Comparison of ENCODE assay signal across 12 cellular contexts in the genomic region with DNA sequence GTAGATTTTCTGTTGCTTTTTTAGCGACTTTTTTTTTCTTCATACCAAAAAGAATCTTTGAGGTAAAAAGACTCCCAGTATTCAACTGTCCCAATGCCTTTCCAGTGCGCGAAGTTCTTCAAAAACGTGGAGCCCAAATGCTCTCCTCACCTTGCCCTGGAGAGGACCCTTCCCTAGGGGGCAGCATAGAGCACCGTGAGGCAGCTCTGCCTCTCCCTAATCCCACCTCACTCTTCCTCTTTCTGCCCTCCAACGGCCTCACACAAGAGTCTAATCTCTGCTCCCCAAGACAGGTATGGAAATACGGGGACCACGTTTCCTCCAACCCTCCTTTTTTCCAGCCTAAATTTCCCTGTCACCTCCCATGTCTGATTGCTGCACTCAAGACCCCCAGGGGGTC.
DNase-seq lines count a peak whose midpoint lies in the region; ATAC-seq and TF ChIP-seq lines count a peak whose summit lies in the region.
"Had no signal": no experiment of that assay in that cellular context is flagged by ENCODE, and none has a peak within 500 bp of the region (broad histone marks: within the 10 kb centered on the region; RNA-seq: fewer than 3 reads in every experiment).

No MANE protein-coding gene starts in this region.

- no peaks in the 10 kb centered on the region for H3K4me1 Mint-ChIP-seq in activated naive CD4-positive, alpha-beta T cell treated with anti-CD3 and anti-CD28 coated beads, Interleukin-2, amount 10 ng/mL, durations not matched to agents 7 days and 5 days
- no peaks in the 10 kb centered on the region for H3K4me1 Mint-ChIP-seq in activated naive CD8-positive, alpha-beta T cell treated with anti-CD3 and anti-CD28 coated beads, Interleukin-2, amount 50 U/mL, for 24 hours
- H3K4me1 Mint-ChIP-seq in osteocyte (ENCODE audit: unreplicated experiment), result no peaks in the 10 kb centered on the region
- H3K4me1 Mint-ChIP-seq in activated T-helper 2 cell treated with anti-CD3 and anti-CD28 coated beads, Interferon-gamma antibody, Interleukin-2, Interleukin-4, amounts not matched to agents 10 μg/mL and 5 μg/mL and 100 μg/mL, durations not matched to agents 14 hours and 24 hours and 36 hours (ENCODE audit: low read depth), result no peaks in the 10 kb centered on the region

- DNase-seq in activated naive CD4-positive, alpha-beta T cell treated with anti-CD3 and anti-CD28 coated beads, Interleukin-2, amount 10 ng/mL, durations not matched to agents 7 days and 5 days, result peak; percentile 27
- no peak for DNase-seq in activated naive CD4-positive, alpha-beta T cell (lab: John Stamatoyannopoulos, UW)
- peak; percentile 1 for DNase-seq in Jurkat, Clone E6-1 (ENCODE audit: low read depth, low spot score)
- peak; percentile 16 for DNase-seq in activated naive CD8-positive, alpha-beta T cell treated with anti-CD3 and anti-CD28 coated beads, Interleukin-2, amount 50 U/mL, for 24 hours
- DNase-seq in osteocyte (ENCODE audit: extremely low spot score, unreplicated experiment) (no peak), glomerular visceral epithelial cell (ENCODE audit: extremely low spot score) (no peak), esophagus muscularis mucosa (ENCODE audit: extremely low spot score) (no peak)
- DNase-seq in activated T-helper 2 cell treated with anti-CD3 and anti-CD28 coated beads, Interferon-gamma antibody, Interleukin-2, Interleukin-4, amounts not matched to agents 10 μg/mL and 5 μg/mL and 100 μg/mL, durations not matched to agents 14 hours and 24 hours and 36 hours (ENCODE audit: low spot score), result no peak
- DNase-seq: DMS79, NCI-H446 treated with DMSO at 0.1 percent for 48 hours, tibial artery had no signal

- H3K27me3 ChIP-seq in esophagus muscularis mucosa, result peaks cover 0 to 34% (median 0%) of the 10 kb centered on the region in 4 donors

- peak; percentile 20 for TF ChIP-seq CTCF in osteocyte (IDR thresholded peaks at IDR 0.05)
- TF ChIP-seq CTCF in esophagus muscularis mucosa (IDR thresholded peaks at IDR 0.05), result no peak

- ATAC-seq in activated naive CD8-positive, alpha-beta T cell treated with anti-CD3 and anti-CD28 coated beads, Interleukin-2, amount 50 U/mL, for 24 hours, result no peak

- no peaks in the 10 kb centered on the region for H3K36me3 ChIP-seq in esophagus muscularis mucosa
- H3K36me3 ChIP-seq: tibial artery had no signal

- no peak for TF ChIP-seq POLR2A in esophagus muscularis mucosa (IDR thresholded peaks at IDR 0.05; ENCODE audit: low read depth)

- no peaks in the 10 kb centered on the region for H3K9me3 Mint-ChIP-seq in activated naive CD4-positive, alpha-beta T cell treated with anti-CD3 and anti-CD28 coated beads, Interleukin-2, amount 10 ng/mL, durations not matched to agents 7 days and 5 days
- H3K9me3 Mint-ChIP-seq in activated naive CD8-positive, alpha-beta T cell treated with anti-CD3 and anti-CD28 coated beads, Interleukin-2, amount 50 U/mL, for 24 hours, result no peaks in the 10 kb centered on the region
- no peaks in the 10 kb centered on the region for H3K9me3 Mint-ChIP-seq in osteocyte (ENCODE audit: unreplicated experiment)
- no peaks in the 10 kb centered on the region for H3K9me3 Mint-ChIP-seq in activated T-helper 2 cell treated with anti-CD3 and anti-CD28 coated beads, Interferon-gamma antibody, Interleukin-2, Interleukin-4, amounts not matched to agents 10 μg/mL and 5 μg/mL and 100 μg/mL, durations not matched to agents 14 hours and 24 hours and 36 hours
- H3K9me3 Mint-ChIP-seq: dendritic cell treated with granulocyte-macrophage colony-stimulating factor and Interleukin-4, amounts not matched to agents 40 ng/mL and 50 ng/mL, for 4 days had no signal

- WGBS in esophagus muscularis mucosa, result 57% methylated on average over 8 of the region's 8 CpGs

- no peaks in the 10 kb centered on the region for H3K9me3 ChIP-seq in esophagus muscularis mucosa
- H3K9me3 ChIP-seq: tibial artery had no signal

- no peaks in the 10 kb centered on the region for H3K4me1 ChIP-seq in esophagus muscularis mucosa
- H3K4me1 ChIP-seq: tibial artery had no signal

- no peak for TF ChIP-seq EP300 in esophagus muscularis mucosa (IDR thresholded peaks at IDR 0.05)

- intact Hi-C loops in esophagus muscularis mucosa (cut with DNase I), result no loop called here
- intact Hi-C loops in activated T-helper 2 cell treated with anti-CD3 and anti-CD28 coated beads, Interferon-gamma antibody, Interleukin-2, Interleukin-4, amounts not matched to agents 10 μg/mL and 5 μg/mL and 100 μg/mL, durations not matched to agents 14 hours and 24 hours and 36 hours (cut with micrococcal nuclease), result no loop called here

- no peak overlapping the region for H3K4me3 Mint-ChIP-seq in activated naive CD4-positive, alpha-beta T cell treated with anti-CD3 and anti-CD28 coated beads, Interleukin-2, amount 10 ng/mL, durations not matched to agents 7 days and 5 days
- no peak overlapping the region for H3K4me3 Mint-ChIP-seq in activated naive CD8-positive, alpha-beta T cell treated with anti-CD3 and anti-CD28 coated beads, Interleukin-2, amount 50 U/mL, for 24 hours
- H3K4me3 Mint-ChIP-seq in osteocyte (ENCODE audit: unreplicated experiment), result no peak overlapping the region
- H3K4me3 Mint-ChIP-seq in activated T-helper 2 cell treated with anti-CD3 and anti-CD28 coated beads, Interferon-gamma antibody, Interleukin-2, Interleukin-4, amounts not matched to agents 10 μg/mL and 5 μg/mL and 100 μg/mL, durations not matched to agents 14 hours and 24 hours and 36 hours (ENCODE audit: low read depth), result no peak overlapping the region
- H3K4me3 Mint-ChIP-seq: dendritic cell treated with granulocyte-macrophage colony-stimulating factor and Interleukin-4, amounts not matched to agents 40 ng/mL and 50 ng/mL, for 4 days had no signal

- H3K27ac Mint-ChIP-seq in activated naive CD4-positive, alpha-beta T cell treated with anti-CD3 and anti-CD28 coated beads, Interleukin-2, amount 10 ng/mL, durations not matched to agents 7 days and 5 days, result no peak overlapping the region
- H3K27ac Mint-ChIP-seq in activated naive CD8-positive, alpha-beta T cell treated with anti-CD3 and anti-CD28 coated beads, Interleukin-2, amount 50 U/mL, for 24 hours, result no peak overlapping the region
- H3K27ac Mint-ChIP-seq in osteocyte (ENCODE audit: unreplicated experiment), result no peak overlapping the region
- no peak overlapping the region for H3K27ac Mint-ChIP-seq in activated T-helper 2 cell treated with anti-CD3 and anti-CD28 coated beads, Interferon-gamma antibody, Interleukin-2, Interleukin-4, amounts not matched to agents 10 μg/mL and 5 μg/mL and 100 μg/mL, durations not matched to agents 14 hours and 24 hours and 36 hours
- H3K27ac Mint-ChIP-seq: dendritic cell treated with granulocyte-macrophage colony-stimulating factor and Interleukin-4, amounts not matched to agents 40 ng/mL and 50 ng/mL, for 4 days had no signal

- H3K27ac ChIP-seq in esophagus muscularis mucosa (replicated peaks in 1 of 4), result no peak overlapping the region
- H3K27ac ChIP-seq: tibial artery had no signal

- no peak overlapping the region for H3K4me3 ChIP-seq in Jurkat, Clone E6-1 (ENCODE audit: low read length)
- H3K4me3 ChIP-seq in esophagus muscularis mucosa, result no peak overlapping the region
- H3K4me3 ChIP-seq: tibial artery had no signal

- CTCF ChIA-PET in activated naive CD4-positive, alpha-beta T cell treated with anti-CD3 and anti-CD28 coated beads, Interleukin-2, amount 10 ng/mL, durations not matched to agents 7 days and 5 days (lab: Charles Lee), result interaction anchor here (0.8 to 1.2 kb wide), 2 partner anchors 10 to 12 kb away, joined by 3 read pairs; no protein-coding TSS in a partner anchor

- H3K36me3 Mint-ChIP-seq in activated naive CD4-positive, alpha-beta T cell treated with anti-CD3 and anti-CD28 coated beads, Interleukin-2, amount 10 ng/mL, durations not matched to agents 7 days and 5 days, result no peaks in the 10 kb centered on the region
- H3K36me3 Mint-ChIP-seq in activated naive CD8-positive, alpha-beta T cell treated with anti-CD3 and anti-CD28 coated beads, Interleukin-2, amount 50 U/mL, for 24 hours (ENCODE audit: low read depth), result no peaks in the 10 kb centered on the region
- H3K36me3 Mint-ChIP-seq in osteocyte (ENCODE audit: unreplicated experiment), result no peaks in the 10 kb centered on the region
- no peaks in the 10 kb centered on the region for H3K36me3 Mint-ChIP-seq in activated T-helper 2 cell treated with anti-CD3 and anti-CD28 coated beads, Interferon-gamma antibody, Interleukin-2, Interleukin-4, amounts not matched to agents 10 μg/mL and 5 μg/mL and 100 μg/mL, durations not matched to agents 14 hours and 24 hours and 36 hours (ENCODE audit: low read depth)

- H3K27me3 Mint-ChIP-seq in activated naive CD4-positive, alpha-beta T cell treated with anti-CD3 and anti-CD28 coated beads, Interleukin-2, amount 10 ng/mL, durations not matched to agents 7 days and 5 days, result peaks cover 14% of the 10 kb centered on the region
- peaks cover 24% of the 10 kb centered on the region for H3K27me3 Mint-ChIP-seq in activated naive CD8-positive, alpha-beta T cell treated with anti-CD3 and anti-CD28 coated beads, Interleukin-2, amount 50 U/mL, for 24 hours
- peaks cover 45% of the 10 kb centered on the region for H3K27me3 Mint-ChIP-seq in osteocyte (ENCODE audit: unreplicated experiment)
- H3K27me3 Mint-ChIP-seq in activated T-helper 2 cell treated with anti-CD3 and anti-CD28 coated beads, Interferon-gamma antibody, Interleukin-2, Interleukin-4, amounts not matched to agents 10 μg/mL and 5 μg/mL and 100 μg/mL, durations not matched to agents 14 hours and 24 hours and 36 hours (ENCODE audit: low read depth), result peaks cover 8% of the 10 kb centered on the region

Comparison
In these comparisons a context has a peak if more than half of its experiments do, and no peak if none do; other contexts are left out.
1. DNase-seq: peak in activated naive CD4-positive, alpha-beta T cell treated with anti-CD3 and anti-CD28 coated beads, Interleukin-2, amount 10 ng/mL, durations not matched to agents 7 days and 5 days (single experiment), Jurkat, Clone E6-1 (single experiment) and activated naive CD8-positive, alpha-beta T cell treated with anti-CD3 and anti-CD28 coated beads, Interleukin-2, amount 50 U/mL, for 24 hours (single experiment); none in activated naive CD4-positive, alpha-beta T cell (0 of 4), osteocyte (single experiment), glomerular visceral epithelial cell (single experiment), esophagus muscularis mucosa (single experiment) and activated T-helper 2 cell treated with anti-CD3 and anti-CD28 coated beads, Interferon-gamma antibody, Interleukin-2, Interleukin-4, amounts not matched to agents 10 μg/mL and 5 μg/mL and 100 μg/mL, durations not matched to agents 14 hours and 24 hours and 36 hours (single experiment).